8 cellular contexts compared by ENCODE assay signal in genomic region chr1:12434174-12434573, GRCh38.
A peak's percentile ranks its signal among the peaks of the same experiment; 100 is the strongest.
DNase-seq lines count a peak whose midpoint lies in the region; ATAC-seq, FAIRE-seq and TF ChIP-seq lines count a peak whose summit lies in the region.

No MANE protein-coding gene starts in this region.

- H3F3A ChIP-seq in GM23338 (replicated peaks; ENCODE audit: low read depth) = no peaks in the 10 kb centered on the region

- DNase-seq in GM12891 (ENCODE audit: insufficient read length, low spot score) (no peak), NCI-H226 (peak; percentile 86), heart left ventricle (no peak), GM23338 (ENCODE audit: low spot score) (no peak), NCI-H1092 treated with DMSO at 0.1 percent for 48 hours (lab: John Stamatoyannopoulos, UW) (no peak), GM10266 (ENCODE audit: extremely low spot score) (no peak)
- DNase-seq in activated T-helper 1 cell treated with anti-CD3 and anti-CD28 coated beads, Interleukin-12 subunit alpha, Interleukin-12 subunit beta, Interleukin-2, Interleukin-4 antibody, amounts not matched to agents 30 ng/mL and 10 ng/mL and 1 ng/mL, durations not matched to agents 14 hours and 24 hours and 36 hours (ENCODE audit: low spot score) = peak; percentile 70
- DNase-seq in stimulated activated CD4-positive, alpha-beta T cell treated with anti-CD3 and anti-CD28 coated beads, Interleukin-15, amount 100 ng/mL, for 48 hours (ENCODE audit: low read depth in 2 of 2) = peak; percentile 52 to 54

- H3K4me1 ChIP-seq in heart left ventricle (peaks cover 14 to 72% (median 45%) of the 10 kb centered on the region in 12 donors), GM23338 (ENCODE audit: insufficient read depth) (no peaks in the 10 kb centered on the region)

- no peaks in the 10 kb centered on the region for H3K9me3 ChIP-seq in heart left ventricle

- H3K27me3 Mint-ChIP-seq in activated T-helper 1 cell treated with anti-CD3 and anti-CD28 coated beads, Interleukin-12 subunit alpha, Interleukin-12 subunit beta, Interleukin-2, Interleukin-4 antibody, amounts not matched to agents 30 ng/mL and 10 ng/mL and 1 ng/mL, durations not matched to agents 14 hours and 24 hours and 36 hours (ENCODE audit: insufficient read depth) = peaks cover 3% of the 10 kb centered on the region
- H3K27me3 Mint-ChIP-seq in GM23338 (ENCODE audit: insufficient read depth, low read depth, poor library complexity) = peaks cover 4% of the 10 kb centered on the region

- TF ChIP-seq POLR2A in GM12891 (IDR thresholded peaks at IDR 0.05; ENCODE audit: low read depth, low read length) = no peak
- no peak for TF ChIP-seq POLR2A in heart left ventricle (IDR thresholded peaks at IDR 0.05)

- H4K20me1 ChIP-seq in GM23338 (replicated peaks; ENCODE audit: insufficient read depth) = peaks cover 5% of the 10 kb centered on the region; the same call in 1 of the 2 replicates

- no peaks in the 10 kb centered on the region for H3K9me2 ChIP-seq in GM23338 (ENCODE audit: insufficient read depth)

- peak overlapping the region; percentile 92 for H3K27ac Mint-ChIP-seq in activated T-helper 1 cell treated with anti-CD3 and anti-CD28 coated beads, Interleukin-12 subunit alpha, Interleukin-12 subunit beta, Interleukin-2, Interleukin-4 antibody, amounts not matched to agents 30 ng/mL and 10 ng/mL and 1 ng/mL, durations not matched to agents 14 hours and 24 hours and 36 hours
- H3K27ac Mint-ChIP-seq in GM23338 = no peak overlapping the region

- H3K36me3 ChIP-seq in heart left ventricle (peaks cover 0 to 47% (median 18%) of the 10 kb centered on the region in 9 donors), GM23338 (ENCODE audit: insufficient read depth) (no peaks in the 10 kb centered on the region)

- no peak overlapping the region for H2AFZ ChIP-seq in GM23338

- H3K27ac ChIP-seq in heart left ventricle (peak overlapping the region; percentile 30 to 86 (median 75)), GM23338 (ENCODE audit: low read depth) (no peak overlapping the region)

- H3K4me3 Mint-ChIP-seq in activated T-helper 1 cell treated with anti-CD3 and anti-CD28 coated beads, Interleukin-12 subunit alpha, Interleukin-12 subunit beta, Interleukin-2, Interleukin-4 antibody, amounts not matched to agents 30 ng/mL and 10 ng/mL and 1 ng/mL, durations not matched to agents 14 hours and 24 hours and 36 hours = peak overlapping the region; percentile 32
- no peak overlapping the region for H3K4me3 Mint-ChIP-seq in GM23338

- peaks cover 10% of the 10 kb centered on the region for H3K9me3 Mint-ChIP-seq in activated T-helper 1 cell treated with anti-CD3 and anti-CD28 coated beads, Interleukin-12 subunit alpha, Interleukin-12 subunit beta, Interleukin-2, Interleukin-4 antibody, amounts not matched to agents 30 ng/mL and 10 ng/mL and 1 ng/mL, durations not matched to agents 14 hours and 24 hours and 36 hours
- H3K9me3 Mint-ChIP-seq in GM23338 = no peaks in the 10 kb centered on the region

- H3K36me3 Mint-ChIP-seq in activated T-helper 1 cell treated with anti-CD3 and anti-CD28 coated beads, Interleukin-12 subunit alpha, Interleukin-12 subunit beta, Interleukin-2, Interleukin-4 antibody, amounts not matched to agents 30 ng/mL and 10 ng/mL and 1 ng/mL, durations not matched to agents 14 hours and 24 hours and 36 hours (ENCODE audit: low read depth) = peaks cover 29% of the 10 kb centered on the region
- peaks cover 20% of the 10 kb centered on the region for H3K36me3 Mint-ChIP-seq in GM23338 (ENCODE audit: low read depth)

- no peaks in the 10 kb centered on the region for H3K27me3 ChIP-seq in heart left ventricle
- H3K27me3 ChIP-seq in GM23338 (ENCODE audit: insufficient read depth) = no peaks in the 10 kb centered on the region

- H3K4me3 ChIP-seq in heart left ventricle = no peak overlapping the region
- no peak overlapping the region for H3K4me3 ChIP-seq in GM23338

- intact Hi-C loops in activated T-helper 1 cell treated with anti-CD3 and anti-CD28 coated beads, Interleukin-12 subunit alpha, Interleukin-12 subunit beta, Interleukin-2, Interleukin-4 antibody, amounts not matched to agents 30 ng/mL and 10 ng/mL and 1 ng/mL, durations not matched to agents 14 hours and 24 hours and 36 hours (cut with micrococcal nuclease) = loop anchor here (1.0 to 2.0 kb wide), 10 partner anchors 15 to 394 kb away; no protein-coding TSS in a partner anchor
- intact Hi-C loops in heart left ventricle (cut with DNase I) = loop anchor here in 2 of 10 donors (5.0 to 10.0 kb wide), 2 partner anchors 181 to 183 kb away; partner anchors contain the start of gene DHRS3 (in 2 of the 2)

- ATAC-seq in heart left ventricle (peak; percentile 29 to 64 (median 48)), GM23338 (no peak)

- TF ChIP-seq CTCF in heart left ventricle (IDR thresholded peaks at IDR 0.05) = no peak
- no peak for TF ChIP-seq CTCF in GM23338 (conservative IDR thresholded peaks at IDR 0.05; ENCODE audit: low read depth in 2 of 2)
- TF ChIP-seq CTCF in GM10266 (IDR thresholded peaks at IDR 0.05; ENCODE audit: control insufficient read depth, insufficient read depth, low read depth, missing control alignments) = no peak

- no peak overlapping the region for H3K4me2 ChIP-seq in GM23338

- peaks cover 67% of the 10 kb centered on the region for H3K4me1 Mint-ChIP-seq in activated T-helper 1 cell treated with anti-CD3 and anti-CD28 coated beads, Interleukin-12 subunit alpha, Interleukin-12 subunit beta, Interleukin-2, Interleukin-4 antibody, amounts not matched to agents 30 ng/mL and 10 ng/mL and 1 ng/mL, durations not matched to agents 14 hours and 24 hours and 36 hours (ENCODE audit: low read depth)
- H3K4me1 Mint-ChIP-seq in GM23338 = peaks cover 27% of the 10 kb centered on the region

- WGBS in heart left ventricle, 4 donors = 20 to 28% (median 21%) methylated on average over 5 of the region's 5 CpGs

- no peaks in the 10 kb centered on the region for H3K79me2 ChIP-seq in GM23338 (replicated peaks; ENCODE audit: insufficient read depth)

- peak; percentile 80 for FAIRE-seq in GM12891 (lab: Jason Lieb, UNC)

TF ChIP-seq in GM12891, 5 proteins besides CTCF, POLR2A, EP300 and RAD21:
- TF ChIP-seq TAF1 (IDR thresholded peaks at IDR 0.05; ENCODE audit: low read depth, low read length) (no peak), SPI1 (IDR thresholded peaks at IDR 0.05; ENCODE audit: low read depth, low read length) (no peak), POU2F2 (IDR thresholded peaks at IDR 0.05; ENCODE audit: low read depth, low read length) (0 out of 2 replicates have a peak, but pooled peaks have one; percentile 49), POLR2AphosphoS5 (IDR thresholded peaks at IDR 0.05; ENCODE audit: low read depth, low read length) (no peak), PAX5 (IDR thresholded peaks at IDR 0.05; ENCODE audit: insufficient read depth, low read length, severe bottlenecking) (no peak)

TF ChIP-seq in GM23338, 12 proteins besides CTCF, POLR2A, EP300 and RAD21 (continues in another document):
- TF ChIP-seq ZNF114 (CRISPR knock-in tag; IDR thresholded peaks at IDR 0.05) (no peak), CREB1 (CRISPR knock-in tag; IDR thresholded peaks at IDR 0.05; ENCODE audit: low read depth) (no peak), REST (IDR thresholded peaks at IDR 0.05; ENCODE audit: unreplicated experiment) (no peak), NANOG (IDR thresholded peaks at IDR 0.05; ENCODE audit: borderline replicate concordance) (no peak), STAT1 (IDR thresholded peaks at IDR 0.05; ENCODE audit: unreplicated experiment) (no peak)

Comparison
In these comparisons a context has a peak if more than half of its experiments do, and no peak if none do; other contexts are left out.
1. DNase-seq: peak in NCI-H226 (single experiment), activated T-helper 1 cell treated with anti-CD3 and anti-CD28 coated beads, Interleukin-12 subunit alpha, Interleukin-12 subunit beta, Interleukin-2, Interleukin-4 antibody, amounts not matched to agents 30 ng/mL and 10 ng/mL and 1 ng/mL, durations not matched to agents 14 hours and 24 hours and 36 hours (single experiment) and stimulated activated CD4-positive, alpha-beta T cell treated with anti-CD3 and anti-CD28 coated beads, Interleukin-15, amount 100 ng/mL, for 48 hours (2 of 2); none in GM12891 (single experiment), heart left ventricle (0 of 5), GM23338 (single experiment), NCI-H1092 treated with DMSO at 0.1 percent for 48 hours (single experiment) and GM10266 (single experiment).